ENCODE assay signal across 1 cellular context in the genomic region with DNA sequence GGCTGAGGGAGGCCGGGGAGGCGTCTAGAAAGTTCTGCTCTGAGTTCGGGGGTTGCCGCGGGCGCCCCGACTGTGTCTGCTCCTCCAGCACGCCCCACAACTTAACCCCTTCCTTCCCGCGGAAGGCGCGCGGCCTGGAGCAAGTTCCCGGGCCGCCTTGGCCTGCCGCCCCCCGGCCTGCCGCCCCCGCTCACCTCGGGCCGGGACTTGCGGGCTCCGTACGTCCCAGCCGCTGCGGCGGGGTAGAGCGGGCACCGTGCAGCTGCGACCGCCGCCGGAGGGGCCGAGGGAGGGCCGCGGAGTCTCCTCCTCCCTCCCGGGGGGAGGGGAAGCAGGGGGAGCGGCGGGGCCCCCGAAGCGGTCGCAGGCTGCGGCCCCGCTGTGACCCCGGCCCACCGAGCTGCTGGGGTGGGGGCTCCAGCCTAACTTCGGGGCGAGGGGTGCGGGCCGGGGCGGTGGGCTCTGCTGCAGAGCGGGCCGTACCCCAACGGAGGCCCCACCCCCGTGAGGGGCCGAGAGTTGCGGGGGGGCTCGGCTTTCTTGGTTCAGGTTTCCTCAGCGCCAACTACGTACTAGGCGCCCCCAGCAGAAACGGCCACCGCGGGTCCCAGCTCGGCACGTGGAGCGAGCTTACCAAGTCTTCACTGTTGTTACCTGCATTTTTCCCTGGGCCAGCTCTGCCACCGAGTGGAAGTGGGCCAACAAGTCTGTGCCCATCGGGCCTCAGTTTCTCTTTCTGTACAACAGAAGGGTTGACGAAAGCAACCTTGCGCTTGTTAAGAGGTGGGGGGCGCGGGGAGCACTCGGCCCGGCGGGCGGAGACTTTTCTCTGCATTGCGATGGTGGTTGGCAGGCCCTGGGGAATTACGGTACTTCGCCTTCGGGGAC.
A peak's percentile ranks its signal among the peaks of the same experiment; 100 is the strongest.
TF ChIP-seq lines count a peak whose summit lies in the region.

A gene (minus strand): TSS at position 266 of the 888 bp plus-strand sequence. CDS start 7,394 bp downstream, outside the sequence.

TF ChIP-seq in K562, 482 proteins besides CTCF, POLR2A, EP300 and RAD21 (continued from another document):
- TF ChIP-seq, protein P1, sequence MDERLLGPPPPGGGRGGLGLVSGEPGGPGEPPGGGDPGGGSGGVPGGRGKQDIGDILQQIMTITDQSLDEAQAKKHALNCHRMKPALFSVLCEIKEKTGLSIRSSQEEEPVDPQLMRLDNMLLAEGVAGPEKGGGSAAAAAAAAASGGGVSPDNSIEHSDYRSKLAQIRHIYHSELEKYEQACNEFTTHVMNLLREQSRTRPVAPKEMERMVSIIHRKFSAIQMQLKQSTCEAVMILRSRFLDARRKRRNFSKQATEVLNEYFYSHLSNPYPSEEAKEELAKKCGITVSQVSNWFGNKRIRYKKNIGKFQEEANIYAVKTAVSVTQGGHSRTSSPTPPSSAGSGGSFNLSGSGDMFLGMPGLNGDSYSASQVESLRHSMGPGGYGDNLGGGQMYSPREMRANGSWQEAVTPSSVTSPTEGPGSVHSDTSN (CRISPR knock-in tag; IDR thresholded peaks at IDR 0.05; ENCODE audit: low read depth), result no peak
- TF ChIP-seq, protein P1 (tag; conservative IDR thresholded peaks at IDR 0.05; ENCODE audit: low read depth), result no peak
- TF ChIP-seq TEAD4 (IDR thresholded peaks at IDR 0.05; ENCODE audit: low read length) (no peak), TEAD4 (CRISPR knock-in tag; IDR thresholded peaks at IDR 0.05; ENCODE audit: borderline replicate concordance) (no peak), RHOXF2B (CRISPR knock-in tag; conservative IDR thresholded peaks at IDR 0.05) (no peak), HDAC8 (tag; IDR thresholded peaks at IDR 0.05) (no peak), MYC (IDR thresholded peaks at IDR 0.05; ENCODE audit: low read depth, low read length) (0 out of 2 replicates have a peak, but pooled peaks have one; percentile 18), MYC (CRISPR knock-in tag; IDR thresholded peaks at IDR 0.05; ENCODE audit: borderline replicate concordance, low read depth) (no peak), U2AF1 (optimal IDR thresholded peaks at IDR 0.05; ENCODE audit: low read depth, low read length) (peak; percentile 31)
- TF ChIP-seq, protein P2, sequence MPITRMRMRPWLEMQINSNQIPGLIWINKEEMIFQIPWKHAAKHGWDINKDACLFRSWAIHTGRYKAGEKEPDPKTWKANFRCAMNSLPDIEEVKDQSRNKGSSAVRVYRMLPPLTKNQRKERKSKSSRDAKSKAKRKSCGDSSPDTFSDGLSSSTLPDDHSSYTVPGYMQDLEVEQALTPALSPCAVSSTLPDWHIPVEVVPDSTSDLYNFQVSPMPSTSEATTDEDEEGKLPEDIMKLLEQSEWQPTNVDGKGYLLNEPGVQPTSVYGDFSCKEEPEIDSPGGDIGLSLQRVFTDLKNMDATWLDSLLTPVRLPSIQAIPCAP (CRISPR knock-in tag; IDR thresholded peaks at IDR 0.05; ENCODE audit: borderline replicate concordance), result no peak
- TF ChIP-seq, protein P3, sequence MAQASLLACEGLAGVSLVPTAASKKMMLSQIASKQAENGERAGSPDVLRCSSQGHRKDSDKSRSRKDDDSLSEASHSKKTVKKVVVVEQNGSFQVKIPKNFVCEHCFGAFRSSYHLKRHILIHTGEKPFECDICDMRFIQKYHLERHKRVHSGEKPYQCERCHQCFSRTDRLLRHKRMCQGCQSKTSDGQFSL (CRISPR knock-in tag; IDR thresholded peaks at IDR 0.05), result no peak
- TF ChIP-seq, protein P3 (tag; IDR thresholded peaks at IDR 0.05), result peak in 1 of 2 experiments; percentile 20; a peak in 1 of 4 replicates
